Comparison of ENCODE assay signal across 21 cellular contexts in the genomic region with DNA sequence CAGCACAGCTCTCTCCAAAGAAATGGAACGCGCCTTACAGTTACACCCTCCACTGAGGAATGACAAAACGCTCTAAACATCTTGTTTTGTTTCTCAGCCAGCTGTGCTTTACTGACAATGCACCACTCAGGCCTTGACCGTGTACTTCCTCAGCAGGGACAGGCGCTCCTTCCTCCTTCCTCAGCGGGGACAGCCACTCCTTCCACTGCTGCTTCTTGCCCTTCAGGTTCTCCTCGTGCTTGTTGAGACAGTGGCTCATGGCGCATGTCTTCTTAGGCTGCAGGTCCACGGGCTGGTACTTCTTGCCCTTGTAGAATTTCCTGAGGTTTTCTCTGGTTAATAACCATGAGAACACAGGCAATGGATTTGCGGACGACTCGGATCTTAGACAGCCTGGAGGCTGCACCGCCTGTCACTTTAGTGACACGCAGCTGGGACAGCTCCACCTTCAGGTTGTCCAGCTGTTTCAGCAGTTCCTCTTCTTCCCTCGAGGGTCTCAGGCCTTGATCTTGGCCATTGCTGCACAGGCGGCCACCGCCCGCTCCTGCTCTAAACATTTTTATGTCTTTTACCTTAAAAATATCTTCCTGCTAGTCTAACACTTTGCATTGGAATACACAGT.
A peak's percentile ranks its signal among the peaks of the same experiment; 100 is the strongest.
DNase-seq lines count a peak whose midpoint lies in the region; ATAC-seq and TF ChIP-seq lines count a peak whose summit lies in the region.
"Had no signal": no experiment of that assay in that cellular context is flagged by ENCODE, and none has a peak within 500 bp of the region (broad histone marks: within the 10 kb centered on the region; RNA-seq: fewer than 3 reads in every experiment).

No MANE protein-coding gene starts in this region.

- peaks cover 52% of the 10 kb centered on the region for H3K27me3 ChIP-seq in left ventricle myocardium inferior (ENCODE audit: low read depth)
- H3K27me3 ChIP-seq in vagina, result no peaks in the 10 kb centered on the region
- H3K27me3 ChIP-seq: BLaER1, colonic mucosa, tibial nerve had no signal

- H3K36me3 ChIP-seq in left ventricle myocardium inferior (no peaks in the 10 kb centered on the region), vagina (no peaks in the 10 kb centered on the region)
- H3K36me3 ChIP-seq: BLaER1, breast epithelium, colonic mucosa, tibial nerve had no signal

- H3K27ac Mint-ChIP-seq in mesothelial cell of epicardium, result no peak overlapping the region
- H3K27ac Mint-ChIP-seq: activated CD4-positive, alpha-beta memory T cell treated with anti-CD3 and anti-CD28 coated beads, Interleukin-2, amount 10 ng/mL, durations not matched to agents 7 days and 5 days; effector memory CD8-positive, alpha-beta T cell; memory B cell; progenitor cell of endocrine pancreas had no signal

- TF ChIP-seq POLR2A in vagina (IDR thresholded peaks at IDR 0.05), result no peak

- DNase-seq in left ventricle myocardium inferior, result peak; percentile 3
- no peak for DNase-seq in left ventricle myocardium superior
- DNase-seq in activated CD8-positive, alpha-beta memory T cell treated with anti-CD3 and anti-CD28 coated beads, Interleukin-2, amount 50 U/mL, for 48 hours, result peak; percentile 6
- DNase-seq in mesothelial cell of epicardium (ENCODE audit: low spot score in 2 of 2, unreplicated experiment in 2 of 2), result peak; percentile 7 to 22
- peak; percentile 43 to 72 for DNase-seq in vagina (ENCODE audit: extremely low spot score in 2 of 2)
- no peak for DNase-seq in GM10266 (ENCODE audit: extremely low spot score)
- no peak for DNase-seq in globus pallidus (ENCODE audit: low spot score)
- DNase-seq: activated CD4-positive, alpha-beta memory T cell treated with anti-CD3 and anti-CD28 coated beads, Interleukin-2, amount 10 ng/mL, durations not matched to agents 7 days and 5 days; activated CD4-positive, alpha-beta T cell treated with anti-CD3 and anti-CD28 coated beads for 1 hour; activated naive CD4-positive, alpha-beta T cell treated with Interleukin-2 at 50 U/mL for 16 hours; effector memory CD8-positive, alpha-beta T cell; GDM1; NCI-H1105; NCI-H187 treated with DMSO at 0.1 percent for 48 hours; NCI-H526 had no signal

- no peak for TF ChIP-seq CTCF in left ventricle myocardium inferior (IDR thresholded peaks at IDR 0.05; ENCODE audit: borderline replicate concordance)
- no peak for TF ChIP-seq CTCF in mesothelial cell of epicardium (IDR thresholded peaks at IDR 0.05; ENCODE audit: unreplicated experiment)
- TF ChIP-seq CTCF in vagina (IDR thresholded peaks at IDR 0.05), result no peak
- no peak for TF ChIP-seq CTCF in GM10266 (IDR thresholded peaks at IDR 0.05; ENCODE audit: control insufficient read depth, insufficient read depth, low read depth, missing control alignments)

- no peak for ATAC-seq in left ventricle myocardium superior
- ATAC-seq: effector memory CD8-positive, alpha-beta T cell had no signal

- H3K9me3 ChIP-seq in left ventricle myocardium inferior (replicated peaks) (peaks cover 14% of the 10 kb centered on the region), vagina (no peaks in the 10 kb centered on the region)
- H3K9me3 ChIP-seq: BLaER1, colonic mucosa had no signal

- H3K4me3 ChIP-seq in left ventricle myocardium inferior, result no peak overlapping the region
- H3K4me3 ChIP-seq in vagina, result no peak overlapping the region
- H3K4me3 ChIP-seq: BLaER1, breast epithelium, colonic mucosa, tibial nerve had no signal

- H3K36me3 Mint-ChIP-seq in mesothelial cell of epicardium, result no peaks in the 10 kb centered on the region

- peaks cover 29% of the 10 kb centered on the region for H3K9me3 Mint-ChIP-seq in mesothelial cell of epicardium

- peaks cover 6% of the 10 kb centered on the region for H3K4me1 Mint-ChIP-seq in mesothelial cell of epicardium
- H3K4me1 Mint-ChIP-seq: activated CD4-positive, alpha-beta memory T cell treated with anti-CD3 and anti-CD28 coated beads, Interleukin-2, amount 10 ng/mL, durations not matched to agents 7 days and 5 days; memory B cell had no signal

- H3K4me3 Mint-ChIP-seq in mesothelial cell of epicardium, result no peak overlapping the region
- H3K4me3 Mint-ChIP-seq: activated CD4-positive, alpha-beta memory T cell treated with anti-CD3 and anti-CD28 coated beads, Interleukin-2, amount 10 ng/mL, durations not matched to agents 7 days and 5 days; effector memory CD8-positive, alpha-beta T cell; memory B cell had no signal

- H3K4me1 ChIP-seq in left ventricle myocardium inferior (no peaks in the 10 kb centered on the region), vagina (no peaks in the 10 kb centered on the region)
- H3K4me1 ChIP-seq: BLaER1, breast epithelium, colonic mucosa, tibial nerve had no signal

- intact Hi-C loops in left ventricle myocardium inferior (cut with micrococcal nuclease), result no loop called here
- intact Hi-C loops in left ventricle myocardium superior (cut with micrococcal nuclease), result no loop called here
- intact Hi-C loops in vagina (cut with DNase I), result loop anchor here (5.0 kb wide), 1 partner anchor 958 kb away; a partner anchor contains a TSS

- H3K27me3 Mint-ChIP-seq in mesothelial cell of epicardium (ENCODE audit: low read depth), result no peaks in the 10 kb centered on the region
- H3K27me3 Mint-ChIP-seq: activated CD4-positive, alpha-beta memory T cell treated with anti-CD3 and anti-CD28 coated beads, Interleukin-2, amount 10 ng/mL, durations not matched to agents 7 days and 5 days had no signal

- H3K27ac ChIP-seq in left ventricle myocardium inferior (replicated peaks), result no peak overlapping the region
- H3K27ac ChIP-seq in vagina, result no peak overlapping the region
- H3K27ac ChIP-seq: BLaER1, breast epithelium, colonic mucosa, tibial nerve had no signal

Comparison
In these comparisons a context has a peak if more than half of its experiments do, and no peak if none do; other contexts are left out.
1. DNase-seq: peak in left ventricle myocardium inferior (single experiment), activated CD8-positive, alpha-beta memory T cell treated with anti-CD3 and anti-CD28 coated beads, Interleukin-2, amount 50 U/mL, for 48 hours (single experiment), mesothelial cell of epicardium (2 of 2) and vagina (2 of 2); none in left ventricle myocardium superior (single experiment), GM10266 (single experiment) and globus pallidus (single experiment).